13 cellular contexts compared by ENCODE assay signal in the genomic region with DNA sequence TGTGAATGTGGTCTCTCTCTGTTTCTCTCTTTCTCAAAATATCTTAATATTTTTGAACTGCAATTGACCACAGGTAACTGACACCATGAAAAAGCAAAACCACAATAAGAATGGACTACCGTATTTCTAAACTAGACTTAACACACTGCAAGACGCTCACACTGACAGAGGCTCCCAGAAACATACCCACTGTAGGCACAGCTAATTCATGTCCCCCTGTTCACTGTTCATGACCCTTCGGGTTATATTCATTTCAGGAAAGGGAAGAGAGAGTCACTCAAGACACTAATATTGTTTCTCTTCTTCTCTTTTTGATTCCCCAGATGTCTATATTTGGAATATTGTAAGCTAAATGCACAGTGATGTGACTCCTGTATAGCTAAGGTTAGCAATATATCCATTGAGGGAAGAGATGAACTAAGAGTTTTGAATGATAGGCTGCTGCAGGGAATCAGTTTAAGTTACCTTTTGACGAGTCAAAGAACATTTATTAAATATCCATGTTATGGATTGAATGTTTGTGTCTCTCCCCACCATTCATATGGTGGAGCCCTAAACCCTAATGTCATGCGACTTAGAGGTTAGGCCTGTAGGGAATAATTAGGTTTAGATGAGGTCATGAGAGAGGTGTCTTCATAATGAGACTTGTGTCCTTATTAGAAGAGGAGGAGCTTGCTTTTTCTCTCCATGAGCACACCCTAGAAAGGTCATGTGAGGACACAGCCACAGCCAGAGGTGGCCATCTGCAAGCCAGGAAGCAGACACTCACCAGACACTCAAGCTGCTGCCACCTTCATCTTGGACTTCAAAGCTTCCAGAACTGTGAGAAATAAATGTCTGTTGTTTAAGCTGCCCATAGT.
DNase-seq lines count a peak whose midpoint lies in the region; ATAC-seq and TF ChIP-seq lines count a peak whose summit lies in the region.
"Had no signal": no experiment of that assay in that cellular context is flagged by ENCODE, and none has a peak within 500 bp of the region (broad histone marks: within the 10 kb centered on the region; RNA-seq: fewer than 3 reads in every experiment).

No MANE protein-coding gene starts in this region.

- WGBS in sigmoid colon, 2 donors: 89 to 94% methylated on average over 5 of the region's 5 CpGs

- peak; percentile 60 for ATAC-seq in GM18867 (IDR thresholded peaks at IDR 0.05; ENCODE audit: unreplicated experiment)
- peak; percentile 53 for ATAC-seq in HG03045 (IDR thresholded peaks at IDR 0.05; ENCODE audit: unreplicated experiment)
- ATAC-seq in GM21619 (IDR thresholded peaks at IDR 0.05; ENCODE audit: unreplicated experiment): no peak

- H3K36me3 ChIP-seq in sigmoid colon: no peaks in the 10 kb centered on the region
- H3K36me3 ChIP-seq: cardiac muscle cell, heart right ventricle had no signal

- DNase-seq in DMS153 (lab: John Stamatoyannopoulos, UW) (peak; percentile 55), NCI-H748 (lab: John Stamatoyannopoulos, UW; ENCODE audit: unreplicated experiment) (peak; percentile 52), sigmoid colon (no peak), COLO668 (lab: John Stamatoyannopoulos, UW; ENCODE audit: unreplicated experiment) (no peak)
- no peak for DNase-seq in activated naive CD4-positive, alpha-beta T cell treated with anti-CD3 and anti-CD28 coated beads, Interleukin-2, amount 50 U/mL, for 16 hours
- DNase-seq: activated naive CD4-positive, alpha-beta T cell treated with anti-CD3 and anti-CD28 coated beads for 36 hours; heart right ventricle; naive B cell; stimulated activated CD8-positive, alpha-beta memory T cell treated with anti-CD3 and anti-CD28 coated beads, Interleukin-4, amount 100 ng/mL, for 48 hours had no signal

- no peak for TF ChIP-seq POLR2A in sigmoid colon (IDR thresholded peaks at IDR 0.05)

- no peak overlapping the region for H3K27ac ChIP-seq in sigmoid colon
- H3K27ac ChIP-seq: cardiac muscle cell, heart right ventricle had no signal

- H3K4me3 ChIP-seq in sigmoid colon: no peak overlapping the region
- H3K4me3 ChIP-seq: cardiac muscle cell, heart right ventricle had no signal

- no peak for TF ChIP-seq CTCF in sigmoid colon (IDR thresholded peaks at IDR 0.05)

- H3K4me1 ChIP-seq in sigmoid colon: no peaks in the 10 kb centered on the region
- H3K4me1 ChIP-seq: heart right ventricle had no signal

- no peak for TF ChIP-seq EP300 in sigmoid colon (IDR thresholded peaks at IDR 0.05)

- intact Hi-C loops in sigmoid colon (cut with DNase I): no loop called here

- no peaks in the 10 kb centered on the region for H3K27me3 ChIP-seq in sigmoid colon
- H3K27me3 ChIP-seq: cardiac muscle cell, heart right ventricle had no signal

- H3K9me3 ChIP-seq in sigmoid colon: no peaks in the 10 kb centered on the region

Comparison
In these comparisons a context has a peak if more than half of its experiments do, and no peak if none do; other contexts are left out.
1. DNase-seq: peak in DMS153 (single experiment) and NCI-H748 (single experiment); none in sigmoid colon (single experiment), activated naive CD4-positive, alpha-beta T cell treated with anti-CD3 and anti-CD28 coated beads, Interleukin-2, amount 50 U/mL, for 16 hours (single experiment) and COLO668 (single experiment).